Comparison of ENCODE assay signal across 1 cellular context in the genomic region with DNA sequence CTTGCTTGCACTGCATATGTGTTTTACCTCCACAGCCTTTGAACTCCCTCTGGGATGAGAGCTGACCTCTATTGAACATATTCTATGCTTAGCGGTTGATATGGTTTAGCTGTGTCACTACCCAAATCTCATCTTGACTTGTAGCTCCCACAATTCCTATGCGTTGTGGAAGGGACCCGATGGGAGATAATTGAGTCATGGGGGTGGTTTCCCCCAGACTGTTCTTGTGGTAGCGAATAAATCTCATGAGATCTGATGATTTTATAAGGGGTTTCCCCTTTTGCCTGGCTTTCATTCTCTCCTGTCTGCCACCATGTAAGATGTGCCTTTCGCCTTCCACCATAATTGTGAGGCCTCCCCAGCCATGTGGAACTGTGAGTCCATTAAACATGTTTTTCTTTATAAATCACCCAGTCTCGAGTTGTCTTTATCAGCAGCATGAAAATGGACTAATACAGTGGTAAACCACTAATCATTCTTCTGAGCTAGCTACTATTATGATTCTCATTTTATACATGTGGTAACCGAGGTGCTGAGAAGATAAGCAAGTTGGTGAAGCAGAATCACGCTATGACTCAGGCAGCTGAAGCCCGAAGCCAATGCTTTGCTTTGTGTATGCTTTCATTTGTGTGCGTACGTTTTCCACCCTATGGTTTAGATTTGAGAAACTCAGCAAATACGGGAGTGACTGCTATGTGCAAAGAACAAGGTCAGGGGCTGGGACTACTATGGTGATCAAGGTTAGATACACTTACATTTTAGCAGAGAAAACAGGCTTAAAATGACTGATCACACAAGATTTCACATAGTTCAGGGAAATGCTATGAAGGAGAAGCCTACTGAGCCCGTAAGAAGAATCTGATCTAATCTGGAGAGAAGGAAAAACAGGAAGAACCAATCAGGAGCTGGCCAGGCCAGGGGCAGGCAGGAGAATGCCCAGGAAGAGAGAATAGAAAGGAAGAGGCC.
TF ChIP-seq lines count a peak whose summit lies in the region.

No MANE protein-coding gene starts in this region.

TF ChIP-seq in HepG2, 621 proteins besides CTCF, POLR2A, EP300 and RAD21 (continued from another document and continues in another):
- TF ChIP-seq, protein P1, sequence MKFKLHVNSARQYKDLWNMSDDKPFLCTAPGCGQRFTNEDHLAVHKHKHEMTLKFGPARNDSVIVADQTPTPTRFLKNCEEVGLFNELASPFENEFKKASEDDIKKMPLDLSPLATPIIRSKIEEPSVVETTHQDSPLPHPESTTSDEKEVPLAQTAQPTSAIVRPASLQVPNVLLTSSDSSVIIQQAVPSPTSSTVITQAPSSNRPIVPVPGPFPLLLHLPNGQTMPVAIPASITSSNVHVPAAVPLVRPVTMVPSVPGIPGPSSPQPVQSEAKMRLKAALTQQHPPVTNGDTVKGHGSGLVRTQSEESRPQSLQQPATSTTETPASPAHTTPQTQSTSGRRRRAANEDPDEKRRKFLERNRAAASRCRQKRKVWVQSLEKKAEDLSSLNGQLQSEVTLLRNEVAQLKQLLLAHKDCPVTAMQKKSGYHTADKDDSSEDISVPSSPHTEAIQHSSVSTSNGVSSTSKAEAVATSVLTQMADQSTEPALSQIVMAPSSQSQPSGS (CRISPR knock-in tag; IDR thresholded peaks at IDR 0.05) = no peak
- peak; percentile 33; the same call in 1 of the 2 replicates for TF ChIP-seq POLR2AphosphoS5 (IDR thresholded peaks at IDR 0.05; ENCODE audit: low read depth, low read length)
- TF ChIP-seq, protein P2, sequence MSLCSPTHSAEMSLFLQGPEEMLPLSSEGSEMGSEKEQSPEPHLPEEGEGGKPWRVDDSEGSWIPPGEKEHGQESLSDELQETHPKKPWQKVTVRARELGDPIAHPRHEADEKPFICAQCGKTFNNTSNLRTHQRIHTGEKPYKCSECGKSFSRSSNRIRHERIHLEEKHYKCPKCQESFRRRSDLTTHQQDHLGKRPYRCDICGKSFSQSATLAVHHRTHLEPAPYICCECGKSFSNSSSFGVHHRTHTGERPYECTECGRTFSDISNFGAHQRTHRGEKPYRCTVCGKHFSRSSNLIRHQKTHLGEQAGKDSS (CRISPR knock-in tag; IDR thresholded peaks at IDR 0.05; ENCODE audit: borderline replicate concordance, low read depth) = no peak
- no peak for TF ChIP-seq RNF219 (CRISPR knock-in tag; IDR thresholded peaks at IDR 0.05)
- TF ChIP-seq, protein P3, sequence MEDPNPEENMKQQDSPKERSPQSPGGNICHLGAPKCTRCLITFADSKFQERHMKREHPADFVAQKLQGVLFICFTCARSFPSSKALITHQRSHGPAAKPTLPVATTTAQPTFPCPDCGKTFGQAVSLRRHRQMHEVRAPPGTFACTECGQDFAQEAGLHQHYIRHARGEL (CRISPR knock-in tag; IDR thresholded peaks at IDR 0.05) = no peak
- TF ChIP-seq ZBTB34 (CRISPR knock-in tag; IDR thresholded peaks at IDR 0.05) = no peak
- TF ChIP-seq ETV5 (CRISPR knock-in tag; IDR thresholded peaks at IDR 0.05; ENCODE audit: borderline replicate concordance) = peak; percentile 20; the same call in 1 of the 2 replicates
- TF ChIP-seq MAFG (CRISPR knock-in tag; IDR thresholded peaks at IDR 0.05) = no peak
- no peak for TF ChIP-seq SRY (CRISPR knock-in tag; IDR thresholded peaks at IDR 0.05)
- TF ChIP-seq JUND (CRISPR knock-in tag; IDR thresholded peaks at IDR 0.05) = no peak
- TF ChIP-seq ARHGAP35 (CRISPR knock-in tag; IDR thresholded peaks at IDR 0.05; ENCODE audit: borderline replicate concordance) = 0 out of 2 replicates have a peak, but pooled peaks have one; percentile 15
- TF ChIP-seq JDP2 (CRISPR knock-in tag; IDR thresholded peaks at IDR 0.05; ENCODE audit: borderline replicate concordance) = no peak
- peak; percentile 51; the same call in 1 of the 2 replicates for TF ChIP-seq MLX (CRISPR knock-in tag; IDR thresholded peaks at IDR 0.05)
- no peak for TF ChIP-seq PHB2 (IDR thresholded peaks at IDR 0.05; ENCODE audit: partially characterized antibody)
- no peak for TF ChIP-seq FOXA1 (IDR thresholded peaks at IDR 0.05)
- peak; percentile 56; the same call in 1 of the 2 replicates for TF ChIP-seq FOXA1 (CRISPR knock-in tag; IDR thresholded peaks at IDR 0.05)
- TF ChIP-seq, protein P4, sequence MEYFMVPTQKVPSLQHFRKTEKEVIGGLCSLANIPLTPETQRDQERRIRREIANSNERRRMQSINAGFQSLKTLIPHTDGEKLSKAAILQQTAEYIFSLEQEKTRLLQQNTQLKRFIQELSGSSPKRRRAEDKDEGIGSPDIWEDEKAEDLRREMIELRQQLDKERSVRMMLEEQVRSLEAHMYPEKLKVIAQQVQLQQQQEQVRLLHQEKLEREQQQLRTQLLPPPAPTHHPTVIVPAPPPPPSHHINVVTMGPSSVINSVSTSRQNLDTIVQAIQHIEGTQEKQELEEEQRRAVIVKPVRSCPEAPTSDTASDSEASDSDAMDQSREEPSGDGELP (IDR thresholded peaks at IDR 0.05; ENCODE audit: borderline replicate concordance, low read depth) = no peak
- 0 out of 2 replicates have a peak, but pooled peaks have one; percentile 46 for TF ChIP-seq ZNF747 (CRISPR knock-in tag; IDR thresholded peaks at IDR 0.05; ENCODE audit: borderline replicate concordance)
- TF ChIP-seq CCDC6 (CRISPR knock-in tag; IDR thresholded peaks at IDR 0.05) = no peak
- no peak for TF ChIP-seq ISX (CRISPR knock-in tag; conservative IDR thresholded peaks at IDR 0.05)
- no peak for TF ChIP-seq ZNF790 (CRISPR knock-in tag; IDR thresholded peaks at IDR 0.05; ENCODE audit: borderline replicate concordance)
- no peak for TF ChIP-seq ZNF75D (CRISPR knock-in tag; IDR thresholded peaks at IDR 0.05; ENCODE audit: borderline replicate concordance)
- no peak for TF ChIP-seq ZNF7 (CRISPR knock-in tag; IDR thresholded peaks at IDR 0.05)
- TF ChIP-seq ZFP62 (CRISPR knock-in tag; IDR thresholded peaks at IDR 0.05) = no peak
- TF ChIP-seq GATA4 (IDR thresholded peaks at IDR 0.05; ENCODE audit: borderline replicate concordance, low read depth) = no peak
- no peak for TF ChIP-seq ZNF549 (CRISPR knock-in tag; IDR thresholded peaks at IDR 0.05)
- TF ChIP-seq ZNF20 (CRISPR knock-in tag; IDR thresholded peaks at IDR 0.05) = no peak
- peak; percentile 37 for TF ChIP-seq EHMT2 (IDR thresholded peaks at IDR 0.05; ENCODE audit: borderline replicate concordance, low read depth, low read length)
- no peak for TF ChIP-seq ZSCAN12 (CRISPR knock-in tag; IDR thresholded peaks at IDR 0.05)
- no peak for TF ChIP-seq NPAS2 (CRISPR knock-in tag; IDR thresholded peaks at IDR 0.05; ENCODE audit: borderline replicate concordance)
- no peak for TF ChIP-seq SRF (IDR thresholded peaks at IDR 0.05; ENCODE audit: low read depth, low read length)
- no peak for TF ChIP-seq MATR3 (CRISPR knock-in tag; IDR thresholded peaks at IDR 0.05)
- no peak for TF ChIP-seq TCF12 (IDR thresholded peaks at IDR 0.05)
- TF ChIP-seq TCF12 (CRISPR knock-in tag; IDR thresholded peaks at IDR 0.05) = no peak
- no peak for TF ChIP-seq ZNF598 (CRISPR knock-in tag; IDR thresholded peaks at IDR 0.05; ENCODE audit: borderline replicate concordance)
- no peak for TF ChIP-seq ZNF577 (CRISPR knock-in tag; IDR thresholded peaks at IDR 0.05; ENCODE audit: borderline replicate concordance, low read depth)
- no peak for TF ChIP-seq ZFP36L1 (CRISPR knock-in tag; IDR thresholded peaks at IDR 0.05)
- no peak for TF ChIP-seq CBX5 (CRISPR knock-in tag; IDR thresholded peaks at IDR 0.05; ENCODE audit: borderline replicate concordance)
- TF ChIP-seq, protein P5, sequence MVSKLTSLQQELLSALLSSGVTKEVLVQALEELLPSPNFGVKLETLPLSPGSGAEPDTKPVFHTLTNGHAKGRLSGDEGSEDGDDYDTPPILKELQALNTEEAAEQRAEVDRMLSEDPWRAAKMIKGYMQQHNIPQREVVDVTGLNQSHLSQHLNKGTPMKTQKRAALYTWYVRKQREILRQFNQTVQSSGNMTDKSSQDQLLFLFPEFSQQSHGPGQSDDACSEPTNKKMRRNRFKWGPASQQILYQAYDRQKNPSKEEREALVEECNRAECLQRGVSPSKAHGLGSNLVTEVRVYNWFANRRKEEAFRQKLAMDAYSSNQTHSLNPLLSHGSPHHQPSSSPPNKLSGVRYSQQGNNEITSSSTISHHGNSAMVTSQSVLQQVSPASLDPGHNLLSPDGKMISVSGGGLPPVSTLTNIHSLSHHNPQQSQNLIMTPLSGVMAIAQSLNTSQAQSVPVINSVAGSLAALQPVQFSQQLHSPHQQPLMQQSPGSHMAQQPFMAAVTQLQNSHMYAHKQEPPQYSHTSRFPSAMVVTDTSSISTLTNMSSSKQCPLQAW (CRISPR knock-in tag; IDR thresholded peaks at IDR 0.05) = peak; percentile 83
- TF ChIP-seq ZFP36 (IDR thresholded peaks at IDR 0.05; ENCODE audit: borderline replicate concordance, low read depth, low read length, partially characterized antibody) = no peak
- no peak for TF ChIP-seq ZNF777 (CRISPR knock-in tag; IDR thresholded peaks at IDR 0.05)
- TF ChIP-seq, protein P6, sequence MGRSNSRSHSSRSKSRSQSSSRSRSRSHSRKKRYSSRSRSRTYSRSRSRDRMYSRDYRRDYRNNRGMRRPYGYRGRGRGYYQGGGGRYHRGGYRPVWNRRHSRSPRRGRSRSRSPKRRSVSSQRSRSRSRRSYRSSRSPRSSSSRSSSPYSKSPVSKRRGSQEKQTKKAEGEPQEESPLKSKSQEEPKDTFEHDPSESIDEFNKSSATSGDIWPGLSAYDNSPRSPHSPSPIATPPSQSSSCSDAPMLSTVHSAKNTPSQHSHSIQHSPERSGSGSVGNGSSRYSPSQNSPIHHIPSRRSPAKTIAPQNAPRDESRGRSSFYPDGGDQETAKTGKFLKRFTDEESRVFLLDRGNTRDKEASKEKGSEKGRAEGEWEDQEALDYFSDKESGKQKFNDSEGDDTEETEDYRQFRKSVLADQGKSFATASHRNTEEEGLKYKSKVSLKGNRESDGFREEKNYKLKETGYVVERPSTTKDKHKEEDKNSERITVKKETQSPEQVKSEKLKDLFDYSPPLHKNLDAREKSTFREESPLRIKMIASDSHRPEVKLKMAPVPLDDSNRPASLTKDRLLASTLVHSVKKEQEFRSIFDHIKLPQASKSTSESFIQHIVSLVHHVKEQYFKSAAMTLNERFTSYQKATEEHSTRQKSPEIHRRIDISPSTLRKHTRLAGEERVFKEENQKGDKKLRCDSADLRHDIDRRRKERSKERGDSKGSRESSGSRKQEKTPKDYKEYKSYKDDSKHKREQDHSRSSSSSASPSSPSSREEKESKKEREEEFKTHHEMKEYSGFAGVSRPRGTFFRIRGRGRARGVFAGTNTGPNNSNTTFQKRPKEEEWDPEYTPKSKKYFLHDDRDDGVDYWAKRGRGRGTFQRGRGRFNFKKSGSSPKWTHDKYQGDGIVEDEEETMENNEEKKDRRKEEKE (IDR thresholded peaks at IDR 0.05) = no peak
- TF ChIP-seq, protein P7, sequence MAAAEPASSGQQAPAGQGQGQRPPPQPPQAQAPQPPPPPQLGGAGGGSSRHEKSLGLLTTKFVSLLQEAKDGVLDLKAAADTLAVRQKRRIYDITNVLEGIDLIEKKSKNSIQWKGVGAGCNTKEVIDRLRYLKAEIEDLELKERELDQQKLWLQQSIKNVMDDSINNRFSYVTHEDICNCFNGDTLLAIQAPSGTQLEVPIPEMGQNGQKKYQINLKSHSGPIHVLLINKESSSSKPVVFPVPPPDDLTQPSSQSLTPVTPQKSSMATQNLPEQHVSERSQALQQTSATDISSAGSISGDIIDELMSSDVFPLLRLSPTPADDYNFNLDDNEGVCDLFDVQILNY (CRISPR knock-in tag; conservative IDR thresholded peaks at IDR 0.05) = no peak
- peak; percentile 30; the same call in 1 of the 2 replicates for TF ChIP-seq ZC3H13 (CRISPR knock-in tag; IDR thresholded peaks at IDR 0.05)
- peak; percentile 46; the same call in 1 of the 2 replicates for TF ChIP-seq TOE1 (CRISPR knock-in tag; IDR thresholded peaks at IDR 0.05)
- 0 out of 2 replicates have a peak, but pooled peaks have one; percentile 40 for TF ChIP-seq SALL2 (CRISPR knock-in tag; IDR thresholded peaks at IDR 0.05)
